Comparison of ENCODE assay signal across 14 cellular contexts in the genomic region with DNA sequence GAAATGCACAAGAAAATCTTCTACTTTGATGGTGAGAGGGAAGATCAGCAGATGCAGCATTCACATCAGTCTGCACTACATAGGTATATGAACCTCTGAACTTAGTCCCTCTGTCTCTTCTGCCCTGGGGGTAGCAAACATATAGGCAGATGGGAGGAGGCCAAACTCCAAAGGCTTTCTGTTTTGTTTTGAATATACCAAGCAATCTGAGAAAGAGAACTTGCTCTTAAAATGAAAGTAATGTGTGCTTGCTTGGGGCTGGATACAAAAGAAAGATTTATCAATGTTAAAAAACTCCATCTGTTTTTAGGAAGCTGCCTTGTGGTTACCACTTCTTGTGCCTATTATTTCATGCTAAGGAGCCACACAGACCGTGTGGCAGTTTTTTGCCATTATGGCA.
DNase-seq lines count a peak whose midpoint lies in the region; ATAC-seq, FAIRE-seq and TF ChIP-seq lines count a peak whose summit lies in the region.
"Had no signal": no experiment of that assay in that cellular context is flagged by ENCODE, and none has a peak within 500 bp of the region (broad histone marks: within the 10 kb centered on the region; RNA-seq: fewer than 3 reads in every experiment).

No MANE protein-coding gene starts in this region.

- TF ChIP-seq CTCF in KMS-11 (conservative IDR thresholded peaks at IDR 0.05; ENCODE audit: low read depth, low read length) (no peak), endodermal cell (conservative IDR thresholded peaks at IDR 0.05) (no peak), lower lobe of right lung (IDR thresholded peaks at IDR 0.05) (no peak)

- H4K20me1 ChIP-seq in KMS-11 (ENCODE audit: insufficient read depth): no peaks in the 10 kb centered on the region

- H3K9me3 ChIP-seq in endodermal cell (ENCODE audit: control insufficient read depth, low read length) (peaks cover 40% of the 10 kb centered on the region), lower lobe of right lung (no peaks in the 10 kb centered on the region)
- H3K9me3 ChIP-seq: esophagus muscularis mucosa, heart right ventricle, vagina had no signal

- ATAC-seq in GM18502 (IDR thresholded peaks at IDR 0.05; ENCODE audit: poor library complexity, unreplicated experiment) (peak; percentile 55), GM19324 (IDR thresholded peaks at IDR 0.05; ENCODE audit: low FRiP score, unreplicated experiment) (peak; percentile 64), GM18873 (IDR thresholded peaks at IDR 0.05; ENCODE audit: low FRiP score, unreplicated experiment) (no peak), lower lobe of right lung (no peak)
- ATAC-seq: stimulated activated memory B cell treated with anti-CD40 and anti-IgM and Interleukin-4, amounts not matched to agents 10 μg/mL and 1 μg/mL and 100 μg/mL, for 72 hours had no signal

- no peaks in the 10 kb centered on the region for H3K27me3 Mint-ChIP-seq in endodermal cell (ENCODE audit: insufficient read depth)

- H3K9ac ChIP-seq in KMS-11: no peak overlapping the region
- H3K9ac ChIP-seq in endodermal cell (ENCODE audit: extremely low read depth, low read length, poor library complexity, severe bottlenecking): no peak overlapping the region

- H3K4me1 ChIP-seq in KMS-11 (ENCODE audit: low read depth, poor library complexity, severe bottlenecking) (peaks cover 46% of the 10 kb centered on the region), endodermal cell (ENCODE audit: control insufficient read depth, insufficient read depth, low read length) (no peaks in the 10 kb centered on the region), lower lobe of right lung (peaks cover 14% of the 10 kb centered on the region)

- H3K9me3 Mint-ChIP-seq in endodermal cell: peaks cover 29% of the 10 kb centered on the region
- H3K9me3 Mint-ChIP-seq: HFFc6 had no signal

- FAIRE-seq in H54 (lab: Jason Lieb, UNC): no peak

- no peaks in the 10 kb centered on the region for H3K79me2 ChIP-seq in KMS-11 (ENCODE audit: insufficient read depth, low read depth)

- no peaks in the 10 kb centered on the region for H3K36me3 ChIP-seq in KMS-11 (ENCODE audit: insufficient read depth)
- peaks cover 13% of the 10 kb centered on the region for H3K36me3 ChIP-seq in endodermal cell (ENCODE audit: control insufficient read depth, insufficient read depth, low read length)
- no peaks in the 10 kb centered on the region for H3K36me3 ChIP-seq in lower lobe of right lung
- H3K36me3 ChIP-seq: esophagus muscularis mucosa, heart right ventricle, vagina had no signal

- H3K4me2 ChIP-seq in KMS-11: peak overlapping the region; percentile 78

- intact Hi-C loops in lower lobe of right lung (cut with DNase I): no loop called here

- peak overlapping the region; percentile 52 for H2AFZ ChIP-seq in KMS-11 (ENCODE audit: low read depth)

- DNase-seq in endodermal cell: no peak
- DNase-seq in H54 (ENCODE audit: insufficient read length, low spot score): no peak
- no peak for DNase-seq in T1000 (lab: John Stamatoyannopoulos, UW)
- DNase-seq in lower lobe of right lung: no peak
- DNase-seq: heart right ventricle, HFFc6, kidney glomerular epithelial cell had no signal

- no peak for TF ChIP-seq POLR2A in H54 (IDR thresholded peaks at IDR 0.05; ENCODE audit: low read depth, low read length)

- peaks cover 41% of the 10 kb centered on the region for H3K36me3 Mint-ChIP-seq in endodermal cell (ENCODE audit: low read depth)
- H3K36me3 Mint-ChIP-seq: stimulated activated memory B cell treated with anti-CD40 and anti-IgM and Interleukin-4, amounts not matched to agents 10 μg/mL and 1 μg/mL and 100 μg/mL, for 72 hours had no signal

- peaks cover 22% of the 10 kb centered on the region for H3K4me1 Mint-ChIP-seq in endodermal cell
- H3K4me1 Mint-ChIP-seq: stimulated activated memory B cell treated with anti-CD40 and anti-IgM and Interleukin-4, amounts not matched to agents 10 μg/mL and 1 μg/mL and 100 μg/mL, for 72 hours had no signal

- H3K4me3 Mint-ChIP-seq in endodermal cell: no peak overlapping the region
- H3K4me3 Mint-ChIP-seq: HFFc6; stimulated activated memory B cell treated with anti-CD40 and anti-IgM and Interleukin-4, amounts not matched to agents 10 μg/mL and 1 μg/mL and 100 μg/mL, for 72 hours had no signal

- H3K4me3 ChIP-seq in KMS-11 (IDR thresholded peaks at IDR 0.05; ENCODE audit: insufficient read depth, low read depth, low read length) (no peak overlapping the region), endodermal cell (ENCODE audit: low read length) (no peak overlapping the region), lower lobe of right lung (no peak overlapping the region)
- H3K4me3 ChIP-seq: esophagus muscularis mucosa, heart right ventricle, vagina had no signal

- H3K27me3 ChIP-seq in KMS-11 (ENCODE audit: insufficient read depth, low read depth) (no peaks in the 10 kb centered on the region), endodermal cell (ENCODE audit: control insufficient read depth, insufficient read depth, low read length, poor library complexity, severe bottlenecking) (no peaks in the 10 kb centered on the region), lower lobe of right lung (ENCODE audit: low read depth) (no peaks in the 10 kb centered on the region)
- H3K27me3 ChIP-seq: esophagus muscularis mucosa, heart right ventricle, vagina had no signal

- peak overlapping the region; percentile 39; the same call in 1 of the 2 replicates for H3K27ac ChIP-seq in KMS-11
- H3K27ac ChIP-seq in endodermal cell (ENCODE audit: low read depth, low read length): no peak overlapping the region
- no peak overlapping the region for H3K27ac ChIP-seq in lower lobe of right lung
- H3K27ac ChIP-seq: esophagus muscularis mucosa, heart right ventricle had no signal

- H3K27ac Mint-ChIP-seq in endodermal cell: peak overlapping the region; percentile 35
- H3K27ac Mint-ChIP-seq: HFFc6; stimulated activated memory B cell treated with anti-CD40 and anti-IgM and Interleukin-4, amounts not matched to agents 10 μg/mL and 1 μg/mL and 100 μg/mL, for 72 hours had no signal

- WGBS in endodermal cell (ENCODE audit: insufficient coverage in 1 of 2, insufficient read length in 1 of 2), 2 experiments: 91% methylated on average over 1 of the region's 1 CpG; no CpG with 5 or more reads in 1 of the 2 experiments

Comparison
In these comparisons a context has a peak if more than half of its experiments do, and no peak if none do; other contexts are left out.
1. ATAC-seq: peak in GM18502 (single experiment) and GM19324 (single experiment); none in GM18873 (single experiment) and lower lobe of right lung (0 of 2).